18 cellular contexts compared by ENCODE assay signal in the genomic region with DNA sequence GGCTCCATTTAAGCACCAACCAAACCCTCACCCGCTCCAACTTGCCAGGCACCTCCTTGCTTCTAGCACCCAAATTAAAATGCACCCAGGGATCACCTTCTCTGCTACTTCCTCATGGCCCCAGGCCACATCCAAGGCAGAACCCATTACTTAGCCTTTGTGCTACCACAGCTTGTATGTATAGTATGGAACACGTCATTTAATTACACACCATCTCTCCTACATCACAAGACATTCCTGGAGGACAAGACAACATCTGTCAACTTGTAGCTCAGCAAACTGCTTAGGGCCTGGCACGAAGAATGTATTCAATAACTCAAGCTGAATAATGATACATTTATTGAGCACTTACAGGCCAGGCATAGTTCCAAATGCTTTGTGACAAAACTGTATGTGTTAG.
"Had no signal": no experiment of that assay in that cellular context is flagged by ENCODE, and none has a peak within 500 bp of the region (broad histone marks: within the 10 kb centered on the region; RNA-seq: fewer than 3 reads in every experiment).

No MANE protein-coding gene starts in this region.

- H3K9me3 ChIP-seq: breast epithelium, esophagus squamous epithelium, heart left ventricle, right lobe of liver, stomach, vagina had no signal

- H3K27me3 ChIP-seq: breast epithelium, esophagus squamous epithelium, heart left ventricle, right lobe of liver, stomach, vagina had no signal

- H3K9me3 Mint-ChIP-seq: T-helper 2 cell treated with Interferon-gamma antibody and Interleukin-4, amounts not matched to agents 5 μg/mL and 100 μg/mL, for 36 hours had no signal

- DNase-seq: activated CD4-positive, alpha-beta T cell treated with anti-CD3 and anti-CD28 coated beads for 1 hour; activated CD4-positive, alpha-beta T cell treated with anti-CD3 and anti-CD28 coated beads, Interleukin-2, amount 50 U/mL, for 1 hour; activated CD8-positive, alpha-beta T cell treated with anti-CD3 and anti-CD28 coated beads, Interleukin-2, amount 10 ng/mL, durations not matched to agents 7 days and 5 days; activated gamma-delta T cell treated with Interleukin-2 at 50 U/mL for 16 hours; esophagus squamous epithelium; heart left ventricle; left cardiac atrium; mesenchymal stem cell; occipital lobe; right lobe of liver; stimulated activated CD4-positive, alpha-beta T cell treated with anti-CD3 and anti-CD28 coated beads, Interleukin-1b, Interleukin-23, amount 100 ng/mL, for 48 hours; stomach; WERI-Rb-1 had no signal

- H3K36me3 ChIP-seq: breast epithelium, right lobe of liver, WERI-Rb-1 had no signal

- H3K27ac ChIP-seq: breast epithelium, esophagus squamous epithelium, heart left ventricle, right lobe of liver, skin epidermis, stomach, vagina, WERI-Rb-1 had no signal

- H3K4me3 Mint-ChIP-seq: activated CD8-positive, alpha-beta T cell treated with anti-CD3 and anti-CD28 coated beads, Interleukin-2, amount 10 ng/mL, durations not matched to agents 7 days and 5 days; activated naive CD8-positive, alpha-beta T cell; T-helper 2 cell treated with Interferon-gamma antibody and Interleukin-4, amounts not matched to agents 5 μg/mL and 100 μg/mL, for 36 hours had no signal

- H3K4me1 ChIP-seq: breast epithelium had no signal

- ATAC-seq: activated CD8-positive, alpha-beta T cell treated with anti-CD3 and anti-CD28 coated beads, Interleukin-2, amount 10 ng/mL, durations not matched to agents 7 days and 5 days; heart left ventricle; left cardiac atrium; right lobe of liver had no signal

- H3K27me3 Mint-ChIP-seq: activated naive CD8-positive, alpha-beta T cell had no signal

- H3K27ac Mint-ChIP-seq: activated naive CD8-positive, alpha-beta T cell; T-helper 2 cell treated with Interferon-gamma antibody and Interleukin-4, amounts not matched to agents 5 μg/mL and 100 μg/mL, for 36 hours had no signal

- H3K4me3 ChIP-seq: breast epithelium, esophagus squamous epithelium, heart left ventricle, right lobe of liver, skin epidermis, stomach, vagina had no signal
